In genomic region chr1:27959792-27960603, GRCh38 we compare ENCODE assay signal across 1 cellular context.
TF ChIP-seq lines count a peak whose summit lies in the region.

Gene XKR8 (plus strand): TSS chr1:27959973. CDS start chr1:27960070, 97 bp downstream.

TF ChIP-seq in K562, 482 proteins besides CTCF, POLR2A, EP300 and RAD21 (continued from another document and continues in another):
- TF ChIP-seq CTCFL (IDR thresholded peaks at IDR 0.05; ENCODE audit: borderline replicate concordance, insufficient read depth, low read depth, low read length, poor library complexity, severe bottlenecking): peak; percentile 56
- TF ChIP-seq ZBTB11 (CRISPR knock-in tag; IDR thresholded peaks at IDR 0.05): no peak
- TF ChIP-seq CTBP1 (IDR thresholded peaks at IDR 0.05; ENCODE audit: borderline replicate concordance): peak; percentile 50; the same call in 1 of the 2 replicates
- TF ChIP-seq TFAP4 (CRISPR knock-in tag; IDR thresholded peaks at IDR 0.05; ENCODE audit: borderline replicate concordance): 0 out of 2 replicates have a peak, but pooled peaks have one; percentile 18
- TF ChIP-seq ZBTB7A (IDR thresholded peaks at IDR 0.05; ENCODE audit: borderline replicate concordance, control insufficient read depth, low read depth, low read length): peak; percentile 34; the same call in 1 of the 2 replicates
- TF ChIP-seq RBFOX2 (IDR thresholded peaks at IDR 0.05; ENCODE audit: low read depth, low read length): peak; percentile 71
- TF ChIP-seq ARID4B (CRISPR knock-in tag; IDR thresholded peaks at IDR 0.05): no peak
- TF ChIP-seq POLR2G (IDR thresholded peaks at IDR 0.05; ENCODE audit: low read depth, low read length): peak; percentile 75
- TF ChIP-seq ZBTB26 (CRISPR knock-in tag; IDR thresholded peaks at IDR 0.05): no peak
- 0 out of 2 replicates have a peak, but pooled peaks have one; percentile 53 for TF ChIP-seq ZNF282 (CRISPR knock-in tag; IDR thresholded peaks at IDR 0.05)
- TF ChIP-seq STAG1 (CRISPR knock-in tag; IDR thresholded peaks at IDR 0.05; ENCODE audit: borderline replicate concordance): peak; percentile 15; the same call in 1 of the 2 replicates
- TF ChIP-seq NONO (IDR thresholded peaks at IDR 0.05; ENCODE audit: low read depth in 2 of 2, low read length in 1 of 2): 0 out of 4 replicates have a peak, but pooled peaks of 1 of the 2 experiments have one; percentile 29
- TF ChIP-seq ZNF561 (CRISPR knock-in tag; conservative IDR thresholded peaks at IDR 0.05): no peak
- TF ChIP-seq AFF4 (CRISPR knock-in tag; IDR thresholded peaks at IDR 0.05): peak; percentile 44; the same call in 1 of the 2 replicates
- no peak for TF ChIP-seq ZNF57 (CRISPR knock-in tag; IDR thresholded peaks at IDR 0.05)
- peak; percentile 94 for TF ChIP-seq HNRNPL (IDR thresholded peaks at IDR 0.05; ENCODE audit: low read depth, low read length)
- TF ChIP-seq SETDB1 (IDR thresholded peaks at IDR 0.05; ENCODE audit: low read length): no peak
- no peak for TF ChIP-seq KDM2B (CRISPR knock-in tag; IDR thresholded peaks at IDR 0.05)
- peak; percentile 40; the same call in 1 of the 2 replicates for TF ChIP-seq GABPA (tag; conservative IDR thresholded peaks at IDR 0.05; ENCODE audit: low read depth)
- TF ChIP-seq MTA3 (IDR thresholded peaks at IDR 0.05; ENCODE audit: borderline replicate concordance): peak; percentile 37; the same call in 1 of the 2 replicates
- TF ChIP-seq HLTF (IDR thresholded peaks at IDR 0.05): no peak
- 0 out of 2 replicates have a peak, but pooled peaks have one; percentile 7 for TF ChIP-seq MAX (CRISPR knock-in tag; IDR thresholded peaks at IDR 0.05)
- no peak for TF ChIP-seq NCOA2 (IDR thresholded peaks at IDR 0.05; ENCODE audit: partially characterized antibody in 2 of 2)
- no peak for TF ChIP-seq FOXP4 (CRISPR knock-in tag; IDR thresholded peaks at IDR 0.05; ENCODE audit: borderline replicate concordance)
